ENCODE assay signal across 33 cellular contexts in the genomic region with DNA sequence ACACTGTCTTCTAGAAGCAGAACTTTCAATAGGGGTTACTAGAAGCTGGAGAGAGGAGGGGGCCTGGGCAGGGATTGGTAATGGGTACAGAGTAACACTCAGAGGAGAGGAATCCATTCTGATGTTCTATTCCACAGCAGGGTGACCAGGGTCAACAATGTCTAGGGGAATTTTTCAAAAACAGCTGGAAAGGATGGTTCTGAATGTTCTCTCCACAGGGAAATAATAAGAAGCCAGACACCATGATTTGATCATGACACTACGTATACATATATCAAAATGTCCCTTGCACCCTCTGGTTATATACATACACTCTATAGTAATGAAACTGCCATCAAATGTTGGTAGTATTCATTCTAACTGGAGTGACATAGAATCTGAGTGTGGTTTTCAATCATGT.
"Had no signal": no experiment of that assay in that cellular context is flagged by ENCODE, and none has a peak within 500 bp of the region (broad histone marks: within the 10 kb centered on the region; RNA-seq: fewer than 3 reads in every experiment).

No MANE protein-coding gene starts in this region.

- H3K4me3 Mint-ChIP-seq: activated B cell treated with CpG ODN at 0.5 μM for 24 hours; activated CD4-positive, alpha-beta memory T cell treated with anti-CD3 and anti-CD28 coated beads, Interleukin-2, amount 10 ng/mL, durations not matched to agents 7 days and 5 days; activated CD4-positive, alpha-beta T cell treated with anti-CD3 and anti-CD28 coated beads for 36 hours; activated CD4-positive, alpha-beta T cell treated with anti-CD3 and anti-CD28 coated beads, Interleukin-2, amount 10 ng/mL, durations not matched to agents 24 days and 14 days; activated naive CD8-positive, alpha-beta T cell; activated T-cell treated with anti-CD3 and anti-CD28 coated beads, Interleukin-2, amount 50 U/mL, for 24 hours; central memory CD8-positive, alpha-beta T cell; dendritic cell treated with granulocyte-macrophage colony-stimulating factor and Interleukin-4, amounts not matched to agents 40 ng/mL and 50 ng/mL, for 4 days; endodermal cell; T-helper 17 cell; T-helper 2 cell treated with Interferon-gamma antibody and Interleukin-4, amounts not matched to agents 5 μg/mL and 100 μg/mL, for 36 hours had no signal

- H3K27ac ChIP-seq: brain microvascular endothelial cell, coronary artery, dorsolateral prefrontal cortex, WERI-Rb-1 had no signal

- H3K4me3 ChIP-seq: coronary artery, dorsolateral prefrontal cortex had no signal

- H3K36me3 Mint-ChIP-seq: activated naive CD8-positive, alpha-beta T cell had no signal

- H3K4me1 Mint-ChIP-seq: central memory CD8-positive, alpha-beta T cell; T-helper 17 cell had no signal

- DNase-seq: activated B cell treated with CpG ODN at 0.5 μM for 24 hours; activated CD4-positive, alpha-beta memory T cell treated with anti-CD3 and anti-CD28 coated beads, Interleukin-2, amount 10 ng/mL, durations not matched to agents 7 days and 5 days; activated CD4-positive, alpha-beta T cell treated with anti-CD3 and anti-CD28 coated beads for 36 hours; activated CD4-positive, alpha-beta T cell treated with anti-CD3 and anti-CD28 coated beads, Interleukin-2, amount 10 ng/mL, durations not matched to agents 24 days and 14 days; activated CD4-positive, CD25-positive, alpha-beta regulatory T cell treated with anti-CD3 and anti-CD28 coated beads, Interleukin-2, amount 50 U/mL, for 72 hours; activated CD8-positive, alpha-beta memory T cell treated with anti-CD3 and anti-CD28 coated beads, Interleukin-2, amount 50 U/mL, for 48 hours; activated effector memory CD4-positive, alpha-beta T cell treated with Interleukin-2 at 50 U/mL for 16 hours; activated gamma-delta T cell treated with Interleukin-2 at 50 U/mL for 16 hours; activated naive CD4-positive, alpha-beta T cell treated with anti-CD3 and anti-CD28 coated beads, Interleukin-2, amount 50 U/mL, for 16 hours; activated naive CD4-positive, alpha-beta T cell treated with Interleukin-2 at 50 U/mL for 16 hours; activated T-cell treated with anti-CD3 and anti-CD28 coated beads for 4 hours; activated T-cell treated with anti-CD3 and anti-CD28 coated beads, Interleukin-2, amount 50 U/mL, for 24 hours; activated T-cell treated with anti-CD3 and anti-CD28 coated beads, Interleukin-2, amount 50 U/mL, for 72 hours; amniotic stem cell; anterior cingulate cortex; brain microvascular endothelial cell; dorsolateral prefrontal cortex; effector memory CD4-positive, alpha-beta T cell; endodermal cell; foreskin fibroblast; head of caudate nucleus; T-helper 17 cell; T1000; WERI-Rb-1 had no signal

- H3K27me3 Mint-ChIP-seq: activated B cell treated with CpG ODN at 0.5 μM for 24 hours had no signal

- ATAC-seq: esophagus mucosa, T-helper 17 cell had no signal

- H3K9me3 Mint-ChIP-seq: activated T-cell treated with anti-CD3 and anti-CD28 coated beads, Interleukin-2, amount 50 U/mL, for 24 hours; central memory CD8-positive, alpha-beta T cell; dendritic cell treated with granulocyte-macrophage colony-stimulating factor and Interleukin-4, amounts not matched to agents 40 ng/mL and 50 ng/mL, for 4 days; endodermal cell; T-helper 2 cell treated with Interferon-gamma antibody and Interleukin-4, amounts not matched to agents 5 μg/mL and 100 μg/mL, for 36 hours had no signal

- H3K36me3 ChIP-seq: brain microvascular endothelial cell, WERI-Rb-1 had no signal

- H3K27ac Mint-ChIP-seq: activated B cell treated with CpG ODN at 0.5 μM for 24 hours; activated CD4-positive, alpha-beta memory T cell treated with anti-CD3 and anti-CD28 coated beads, Interleukin-2, amount 10 ng/mL, durations not matched to agents 7 days and 5 days; activated CD4-positive, alpha-beta T cell treated with anti-CD3 and anti-CD28 coated beads for 36 hours; activated CD4-positive, alpha-beta T cell treated with anti-CD3 and anti-CD28 coated beads, Interleukin-2, amount 10 ng/mL, durations not matched to agents 24 days and 14 days; activated naive CD8-positive, alpha-beta T cell; activated T-cell treated with anti-CD3 and anti-CD28 coated beads, Interleukin-2, amount 50 U/mL, for 24 hours; activated T-cell treated with anti-CD3 and anti-CD28 coated beads, Interleukin-2, amount 50 U/mL, for 72 hours; dendritic cell treated with granulocyte-macrophage colony-stimulating factor and Interleukin-4, amounts not matched to agents 40 ng/mL and 50 ng/mL, for 4 days; endodermal cell; T-helper 17 cell; T-helper 2 cell treated with Interferon-gamma antibody and Interleukin-4, amounts not matched to agents 5 μg/mL and 100 μg/mL, for 36 hours had no signal

- FAIRE-seq: astrocyte, bronchial epithelial cell, frontal cortex had no signal
